Comparison of ENCODE assay signal across 11 cellular contexts in the genomic region with DNA sequence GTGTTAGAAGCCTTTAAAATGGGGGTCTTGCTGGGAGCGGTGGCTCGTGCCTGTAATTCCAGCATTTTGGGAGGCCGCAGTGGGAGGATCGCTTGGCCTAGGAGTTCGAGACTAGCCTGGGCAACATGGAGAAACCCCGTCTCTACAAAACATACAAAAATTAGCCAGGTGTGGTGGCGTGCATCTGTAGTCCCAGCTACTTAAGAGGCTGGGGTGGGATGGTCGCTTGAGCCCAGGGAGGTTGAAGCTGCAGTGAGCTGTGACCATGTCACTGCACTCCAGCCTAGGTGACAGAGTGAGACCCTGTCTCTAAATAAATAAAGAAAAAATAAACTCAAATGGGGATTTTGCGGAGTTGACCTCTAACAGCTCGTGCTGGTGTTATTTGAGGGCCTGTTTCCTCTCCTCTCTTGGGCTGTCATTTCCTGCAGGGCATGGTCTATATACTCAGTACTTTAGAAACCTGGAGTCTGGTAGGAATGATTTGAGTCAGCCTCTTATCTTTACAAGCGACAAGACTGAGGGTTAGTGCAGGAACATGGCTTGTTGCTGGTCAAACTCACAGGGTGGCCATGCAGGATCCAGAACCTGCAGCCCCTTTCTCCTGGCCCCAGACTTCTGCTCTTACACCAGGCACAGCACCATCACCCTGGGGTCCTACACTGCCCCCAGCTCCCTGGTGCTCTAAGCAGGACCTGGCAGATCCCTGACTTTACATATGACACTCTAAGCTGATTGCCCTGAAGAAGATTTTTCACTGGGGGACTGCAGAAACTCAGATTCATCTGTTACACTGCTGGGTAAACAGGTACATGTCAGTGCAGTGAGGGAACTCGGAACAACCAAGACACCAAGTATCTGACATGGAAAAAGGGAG. TPM values are rescaled to one million over a fixed set of nuclear protein-coding genes. Genes with fewer than 3 reads are reported as not detected.
A peak's percentile ranks its signal among the peaks of the same experiment; 100 is the strongest.
DNase-seq lines count a peak whose midpoint lies in the region; ATAC-seq and TF ChIP-seq lines count a peak whose summit lies in the region.
"Had no signal": no experiment of that assay in that cellular context is flagged by ENCODE, and none has a peak within 500 bp of the region (broad histone marks: within the 10 kb centered on the region; RNA-seq: fewer than 3 reads in every experiment).

No MANE protein-coding gene starts in this region.

- H3K9me3 Mint-ChIP-seq in activated CD8-positive, alpha-beta memory T cell treated with anti-CD3 and anti-CD28 coated beads, Interleukin-2, amount 10 ng/mL, durations not matched to agents 7 days and 5 days (ENCODE audit: low read depth), result peaks cover 3% of the 10 kb centered on the region
- no peaks in the 10 kb centered on the region for H3K9me3 Mint-ChIP-seq in endothelial cell (ENCODE audit: unreplicated experiment)
- H3K9me3 Mint-ChIP-seq in naive thymus-derived CD4-positive, alpha-beta T cell, result peaks cover 0 to 5% (median 0%) of the 10 kb centered on the region in 11 donors
- peaks cover 5% of the 10 kb centered on the region for H3K9me3 Mint-ChIP-seq in MCF 10A (ENCODE audit: unreplicated experiment)
- H3K9me3 Mint-ChIP-seq: IgD-negative memory B cell had no signal

- H3K27me3 ChIP-seq in thoracic aorta (replicated peaks; ENCODE audit: insufficient read depth), result no peaks in the 10 kb centered on the region
- no peaks in the 10 kb centered on the region for H3K27me3 ChIP-seq in naive thymus-derived CD4-positive, alpha-beta T cell (ENCODE audit: control insufficient read depth in 2 of 2, insufficient read depth in 2 of 2, low read length in 2 of 2)
- H3K27me3 ChIP-seq: esophagus squamous epithelium had no signal

- H3K27ac Mint-ChIP-seq in activated CD8-positive, alpha-beta memory T cell treated with anti-CD3 and anti-CD28 coated beads, Interleukin-2, amount 10 ng/mL, durations not matched to agents 7 days and 5 days, result peak overlapping the region; percentile 73
- H3K27ac Mint-ChIP-seq in endothelial cell (ENCODE audit: unreplicated experiment) (peak overlapping the region; percentile 94), MCF 10A (ENCODE audit: low read depth, unreplicated experiment) (no peak overlapping the region)
- peak overlapping the region in 2 of 9 donors; percentile 17 to 36 for H3K27ac Mint-ChIP-seq in naive thymus-derived CD4-positive, alpha-beta T cell
- H3K27ac Mint-ChIP-seq: IgD-negative memory B cell had no signal

- H3K36me3 ChIP-seq in thoracic aorta, result peaks cover 5% of the 10 kb centered on the region
- H3K36me3 ChIP-seq in naive thymus-derived CD4-positive, alpha-beta T cell (ENCODE audit: control insufficient read depth in 2 of 3, insufficient read depth in 3 of 3, low read length in 3 of 3), result peaks cover 0 to 17% (median 2%) of the 10 kb centered on the region in 3 experiments

- no TSS peak for BruUV-seq in MCF 10A (replicated peaks; lab: Mats Ljungman, UMichigan)

- intact Hi-C loops in naive thymus-derived CD4-positive, alpha-beta T cell (cut with micrococcal nuclease), result loop anchor here in 1 of 2 donors (2.0 kb wide), 1 partner anchor 14 kb away; no protein-coding TSS in a partner anchor
- intact Hi-C loops in MCF 10A (cut with micrococcal nuclease), result no loop called here

- peak overlapping the region; percentile 11 for H3K4me3 ChIP-seq in thoracic aorta
- no peak overlapping the region for H3K4me3 ChIP-seq in naive thymus-derived CD4-positive, alpha-beta T cell (ENCODE audit: low read length)
- H3K4me3 ChIP-seq: esophagus squamous epithelium had no signal

- H3K36me3 Mint-ChIP-seq in activated CD8-positive, alpha-beta memory T cell treated with anti-CD3 and anti-CD28 coated beads, Interleukin-2, amount 10 ng/mL, durations not matched to agents 7 days and 5 days, result peaks cover 27% of the 10 kb centered on the region
- H3K36me3 Mint-ChIP-seq in endothelial cell (ENCODE audit: low read depth, unreplicated experiment) (peaks cover 25% of the 10 kb centered on the region), MCF 10A (ENCODE audit: insufficient read depth, unreplicated experiment) (peaks cover 17% of the 10 kb centered on the region)
- H3K36me3 Mint-ChIP-seq in naive thymus-derived CD4-positive, alpha-beta T cell, result peaks cover 3 to 22% (median 13%) of the 10 kb centered on the region in 5 donors
- H3K36me3 Mint-ChIP-seq: IgD-negative memory B cell had no signal

- H3K27ac ChIP-seq in thoracic aorta, result peak overlapping the region; percentile 31 to 48
- H3K27ac ChIP-seq in naive thymus-derived CD4-positive, alpha-beta T cell (ENCODE audit: low read depth, low read length), result no peak overlapping the region

- no peak overlapping the region for H3K4me3 Mint-ChIP-seq in activated CD8-positive, alpha-beta memory T cell treated with anti-CD3 and anti-CD28 coated beads, Interleukin-2, amount 10 ng/mL, durations not matched to agents 7 days and 5 days
- H3K4me3 Mint-ChIP-seq in endothelial cell (ENCODE audit: unreplicated experiment) (peak overlapping the region; percentile 85), MCF 10A (ENCODE audit: unreplicated experiment) (no peak overlapping the region)
- H3K4me3 Mint-ChIP-seq in naive thymus-derived CD4-positive, alpha-beta T cell, result peak overlapping the region in 1 of 10 donors; percentile 10

- ATAC-seq in activated CD8-positive, alpha-beta memory T cell treated with anti-CD3 and anti-CD28 coated beads, Interleukin-2, amount 10 ng/mL, durations not matched to agents 7 days and 5 days, result peak; percentile 93
- ATAC-seq in HG03025 (IDR thresholded peaks at IDR 0.05; ENCODE audit: low FRiP score, unreplicated experiment) (peak; percentile 66), thoracic aorta (ENCODE audit: insufficient number of reproducible peaks, low FRiP score, low read depth) (no peak)
- ATAC-seq in naive thymus-derived CD4-positive, alpha-beta T cell, result no peak

- CTCF ChIA-PET in activated CD8-positive, alpha-beta memory T cell treated with anti-CD3 and anti-CD28 coated beads, Interleukin-2, amount 10 ng/mL, durations not matched to agents 7 days and 5 days (lab: Charles Lee), result interaction anchor here (0.8 to 2.0 kb wide), 4 partner anchors 15 to 184 kb away, joined by 3 to 12 read pairs (median 3); a partner anchor contains a TSS
- CTCF ChIA-PET in naive thymus-derived CD4-positive, alpha-beta T cell (lab: Charles Lee), result interaction anchor here (1.2 kb wide), 1 partner anchor 13 kb away, joined by 4 read pairs; no protein-coding TSS in a partner anchor
- CTCF ChIA-PET in MCF 10A (lab: Yijun Ruan, JAX), result interaction anchor here (0.5 kb wide), 1 partner anchor 123 kb away, joined by 3 read pairs; no protein-coding TSS in a partner anchor

- TF ChIP-seq CTCF in endothelial cell (IDR thresholded peaks at IDR 0.05; ENCODE audit: unreplicated experiment), result no peak
- no peak for TF ChIP-seq CTCF in thoracic aorta (IDR thresholded peaks at IDR 0.05)
- no peak for TF ChIP-seq CTCF in MCF 10A (IDR thresholded peaks at IDR 0.05; ENCODE audit: unreplicated experiment)

- POLR2A ChIA-PET in naive thymus-derived CD4-positive, alpha-beta T cell (lab: Charles Lee), result no interaction called here
- POLR2A ChIA-PET in MCF 10A (lab: Yijun Ruan, JAX), result interaction anchor here (0.8 to 1.1 kb wide), 2 partner anchors 15 to 38 kb away, joined by 3 read pairs; a partner anchor contains a TSS

- no peak for DNase-seq in activated CD8-positive, alpha-beta memory T cell treated with anti-CD3 and anti-CD28 coated beads, Interleukin-2, amount 10 ng/mL, durations not matched to agents 7 days and 5 days
- no peak for DNase-seq in activated CD8-positive, alpha-beta memory T cell treated with anti-CD3 and anti-CD28 coated beads for 24 hours
- DNase-seq in endothelial cell (ENCODE audit: low spot score) (no peak), thoracic aorta (ENCODE audit: low spot score) (no peak), globus pallidus (ENCODE audit: low spot score) (no peak), MCF 10A (ENCODE audit: unreplicated experiment) (no peak)
- DNase-seq in naive thymus-derived CD4-positive, alpha-beta T cell, result no peak
- DNase-seq: ACHN, esophagus squamous epithelium had no signal

- no peaks in the 10 kb centered on the region for H3K9me3 ChIP-seq in thoracic aorta
- no peaks in the 10 kb centered on the region for H3K9me3 ChIP-seq in naive thymus-derived CD4-positive, alpha-beta T cell (ENCODE audit: control insufficient read depth in 2 of 3, low read length in 3 of 3)
- H3K9me3 ChIP-seq: esophagus squamous epithelium had no signal

- H3K4me1 Mint-ChIP-seq in activated CD8-positive, alpha-beta memory T cell treated with anti-CD3 and anti-CD28 coated beads, Interleukin-2, amount 10 ng/mL, durations not matched to agents 7 days and 5 days, result peaks cover 28% of the 10 kb centered on the region
- H3K4me1 Mint-ChIP-seq in endothelial cell (ENCODE audit: unreplicated experiment) (peaks cover 55% of the 10 kb centered on the region), MCF 10A (ENCODE audit: insufficient read depth, unreplicated experiment) (peaks cover 10% of the 10 kb centered on the region)
- peaks cover 1 to 37% (median 13%) of the 10 kb centered on the region in 7 donors for H3K4me1 Mint-ChIP-seq in naive thymus-derived CD4-positive, alpha-beta T cell

- peaks cover 35 to 71% of the 10 kb centered on the region in 2 donors for H3K4me1 ChIP-seq in thoracic aorta (ENCODE audit: control insufficient read depth in 1 of 2, low read depth in 2 of 2)
- H3K4me1 ChIP-seq in naive thymus-derived CD4-positive, alpha-beta T cell (ENCODE audit: control insufficient read depth in 2 of 2, insufficient read depth in 2 of 2, low read length in 2 of 2), result no peaks in the 10 kb centered on the region

- H3K27me3 Mint-ChIP-seq in activated CD8-positive, alpha-beta memory T cell treated with anti-CD3 and anti-CD28 coated beads, Interleukin-2, amount 10 ng/mL, durations not matched to agents 7 days and 5 days, result no peaks in the 10 kb centered on the region
- H3K27me3 Mint-ChIP-seq in endothelial cell (ENCODE audit: unreplicated experiment) (no peaks in the 10 kb centered on the region), MCF 10A (ENCODE audit: insufficient read depth, unreplicated experiment) (no peaks in the 10 kb centered on the region)
- no peaks in the 10 kb centered on the region for H3K27me3 Mint-ChIP-seq in naive thymus-derived CD4-positive, alpha-beta T cell
- H3K27me3 Mint-ChIP-seq: IgD-negative memory B cell had no signal

RNA-seq across cellular contexts. Expression of a gene that starts 15.1 kb away (rescaled TPM):
- total RNA-seq in activated CD8-positive, alpha-beta memory T cell treated with anti-CD3 and anti-CD28 coated beads, Interleukin-2, amount 10 ng/mL, durations not matched to agents 7 days and 5 days, result 10 to 100 TPM; 15.6 to 19.8 TPM
- 64.9 TPM for total RNA-seq in endothelial cell (ENCODE audit: unreplicated experiment)
- 10 to 100 TPM; 43.6 to 48.1 TPM for total RNA-seq in thoracic aorta
- total RNA-seq in naive thymus-derived CD4-positive, alpha-beta T cell, result 10 to 100 TPM; 10.4 to 48.3 (median 23.7) TPM
- polyA plus RNA-seq in naive thymus-derived CD4-positive, alpha-beta T cell, result 1 to 10 TPM; 5.6 to 8.9 TPM
- 24.2 and 27.1 TPM in 2 replicates for total RNA-seq in MCF 10A (2022)

Comparison
In these comparisons a context has a peak if more than half of its experiments do, and no peak if none do; other contexts are left out.
1. ATAC-seq: peak in activated CD8-positive, alpha-beta memory T cell treated with anti-CD3 and anti-CD28 coated beads, Interleukin-2, amount 10 ng/mL, durations not matched to agents 7 days and 5 days (single experiment) and HG03025 (single experiment); none in thoracic aorta (single experiment) and naive thymus-derived CD4-positive, alpha-beta T cell (single experiment).